In genomic region chr6:141326426-141326825, GRCh38 we compare ENCODE assay signal across 8 cellular contexts.
DNase-seq lines count a peak whose midpoint lies in the region.

No MANE protein-coding gene starts in this region.

- H2BK5ac ChIP-seq in neuronal stem cell (ENCODE audit: low read length): no peak overlapping the region

- no peak overlapping the region for H2BK120ac ChIP-seq in neuronal stem cell (ENCODE audit: low read depth, low read length)

- DNase-seq in SIG-M5 treated with dmso at 0.1 percent for 504 hours (lab: John Stamatoyannopoulos, UW; ENCODE audit: unreplicated experiment): peak; percentile 8
- DNase-seq in SIG-M5 (lab: John Stamatoyannopoulos, UW): no peak
- DNase-seq in NCI-H69 (lab: John Stamatoyannopoulos, UW): peak; percentile 52
- peak; percentile 92 for DNase-seq in amniotic epithelial cell (ENCODE audit: low read depth)
- peak; percentile 99 for DNase-seq in kidney tubule cell (ENCODE audit: low spot score)
- peak; percentile 99 for DNase-seq in stromal cell of bone marrow (ENCODE audit: low read depth)
- no peak for DNase-seq in neuronal stem cell (ENCODE audit: low spot score)
- no peak for DNase-seq in pons (ENCODE audit: low spot score)

- no peak overlapping the region for H2BK15ac ChIP-seq in neuronal stem cell (ENCODE audit: low read length)

- no peak overlapping the region for H3K18ac ChIP-seq in neuronal stem cell (ENCODE audit: low read length)

- no peak overlapping the region for H4K8ac ChIP-seq in neuronal stem cell (ENCODE audit: low read depth, low read length)

- no CpG with 5 or more reads among the region's 5 CpGs for WGBS in neuronal stem cell (ENCODE audit: extremely low coverage in 2 of 2, insufficient read length in 2 of 2, insufficient replicate concordance in 1 of 2), 2 donors

- H3K23ac ChIP-seq in neuronal stem cell (ENCODE audit: low read depth, low read length, poor library complexity): no peak overlapping the region

- no peak overlapping the region for H2AFZ ChIP-seq in neuronal stem cell (ENCODE audit: low read length)

- H4K91ac ChIP-seq in neuronal stem cell (ENCODE audit: low read depth, low read length, poor library complexity): no peak overlapping the region

- H3K36me3 ChIP-seq in neuronal stem cell (replicated peaks in 1 of 2; ENCODE audit: control insufficient read depth in 2 of 2, insufficient read depth in 2 of 2, low read length in 2 of 2): no peaks in the 10 kb centered on the region

- no peak overlapping the region for H3K9ac ChIP-seq in neuronal stem cell (ENCODE audit: low read depth, low read length, poor library complexity)

- H3K9me3 ChIP-seq in neuronal stem cell (replicated peaks in 1 of 2; ENCODE audit: control insufficient read depth in 2 of 2, insufficient read depth in 1 of 2, low read depth in 1 of 2, low read length in 2 of 2): no peaks in the 10 kb centered on the region

- no peak overlapping the region for H3K27ac ChIP-seq in neuronal stem cell (replicated peaks; ENCODE audit: low read length)

- no peaks in the 10 kb centered on the region for H3K27me3 ChIP-seq in neuronal stem cell (ENCODE audit: control insufficient read depth in 3 of 3, insufficient read depth in 3 of 3, low read depth in 1 of 3, low read length in 3 of 3)

- no peak overlapping the region for H3K4me2 ChIP-seq in neuronal stem cell (ENCODE audit: insufficient read depth, low read length, poor library complexity, severe bottlenecking)

- no peak overlapping the region for H2AK5ac ChIP-seq in neuronal stem cell (ENCODE audit: low read depth, low read length)

- no peak overlapping the region for H2BK12ac ChIP-seq in neuronal stem cell (ENCODE audit: low read length)

- no peaks in the 10 kb centered on the region for H3K4me1 ChIP-seq in neuronal stem cell (ENCODE audit: control insufficient read depth in 2 of 2, insufficient read depth in 1 of 2, low read depth in 1 of 2, low read length in 2 of 2)

- H3K4me3 ChIP-seq in neuronal stem cell (ENCODE audit: low read length in 2 of 2): no peak overlapping the region

- no peak overlapping the region for H3K14ac ChIP-seq in neuronal stem cell (ENCODE audit: low read length)

- no peaks in the 10 kb centered on the region for H3K79me1 ChIP-seq in neuronal stem cell (ENCODE audit: low read depth, low read length)

- H3K4ac ChIP-seq in neuronal stem cell (ENCODE audit: low read length): no peak overlapping the region

Comparison
In these comparisons a context has a peak if more than half of its experiments do, and no peak if none do; other contexts are left out.
1. DNase-seq: peak in SIG-M5 treated with dmso at 0.1 percent for 504 hours (single experiment), NCI-H69 (single experiment), amniotic epithelial cell (single experiment), kidney tubule cell (single experiment) and stromal cell of bone marrow (single experiment); none in SIG-M5 (single experiment), neuronal stem cell (single experiment) and pons (single experiment).